Comparison of ENCODE assay signal across 8 cellular contexts in the genomic region with DNA sequence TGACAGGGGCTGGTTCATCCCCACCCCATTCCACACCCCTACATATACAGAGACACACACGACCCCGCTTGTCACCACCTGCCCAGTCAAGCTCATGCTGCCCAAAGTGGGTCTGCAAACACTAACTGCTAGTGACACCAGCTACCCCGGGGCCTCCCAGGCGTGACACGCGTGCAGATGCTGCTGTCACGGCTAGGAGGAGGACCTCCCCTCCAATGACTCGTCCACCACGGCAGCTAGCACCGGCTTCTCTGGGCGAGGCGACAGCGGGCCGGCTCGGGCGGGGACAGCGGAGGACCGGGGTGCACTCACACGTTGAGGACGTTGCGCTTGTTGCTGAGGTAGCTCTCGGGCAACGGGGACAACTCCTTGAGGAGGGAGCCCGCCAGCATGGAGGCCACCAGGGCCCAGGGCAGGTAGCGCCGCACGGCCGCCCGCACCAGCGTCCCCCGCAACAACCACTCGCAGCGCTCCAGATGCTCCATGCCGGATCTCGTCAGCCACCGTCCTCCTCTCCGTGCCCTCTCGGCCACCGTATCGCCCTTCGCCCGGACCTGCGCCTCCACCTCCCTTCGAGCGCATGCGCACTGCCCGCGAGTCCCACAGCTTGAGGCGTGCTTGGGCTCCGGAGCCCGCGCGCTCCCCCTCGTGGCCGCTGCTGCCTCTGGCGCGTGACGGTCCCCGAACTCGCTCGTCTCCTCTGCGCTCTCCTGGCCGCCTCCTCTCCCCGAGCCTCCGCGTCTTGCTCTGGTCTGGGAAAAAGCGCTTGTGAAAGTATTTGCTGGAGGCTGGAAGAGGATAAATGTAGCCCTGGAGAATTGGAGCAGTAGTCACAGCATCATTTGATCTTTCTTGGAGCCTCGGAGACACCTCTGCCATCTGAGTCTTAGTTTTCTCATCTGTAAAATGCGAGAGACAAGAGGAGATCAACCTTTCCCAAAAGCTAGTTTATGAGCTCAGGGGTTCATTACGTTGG. TPM values are rescaled to one million over a fixed set of nuclear protein-coding genes. Genes with fewer than 3 reads are reported as not detected.
DNase-seq lines count a peak whose midpoint lies in the region; ATAC-seq, FAIRE-seq and TF ChIP-seq lines count a peak whose summit lies in the region.

A gene with protein sequence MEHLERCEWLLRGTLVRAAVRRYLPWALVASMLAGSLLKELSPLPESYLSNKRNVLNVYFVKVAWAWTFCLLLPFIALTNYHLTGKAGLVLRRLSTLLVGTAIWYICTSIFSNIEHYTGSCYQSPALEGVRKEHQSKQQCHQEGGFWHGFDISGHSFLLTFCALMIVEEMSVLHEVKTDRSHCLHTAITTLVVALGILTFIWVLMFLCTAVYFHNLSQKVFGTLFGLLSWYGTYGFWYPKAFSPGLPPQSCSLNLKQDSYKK (minus strand): TSS at position 539 of the 976 bp plus-strand sequence. CDS start 54 bp downstream, at position 485.

- peak within 1 kb of the TSS; percentile 85 for H3K4me2 ChIP-seq in smooth muscle cell

- no peak for FAIRE-seq in bronchial epithelial cell (lab: Jason Lieb, UNC)

- no peaks in the 10 kb centered on the region for H3K9me3 ChIP-seq in WERI-Rb-1 (ENCODE audit: severe bottlenecking)
- no peaks in the 10 kb centered on the region for H3K9me3 ChIP-seq in smooth muscle cell (replicated peaks; ENCODE audit: low read depth)

- peaks cover 3% of the 10 kb centered on the region; the same call in 1 of the 2 replicates for H3K36me3 ChIP-seq in WERI-Rb-1
- H3K36me3 ChIP-seq in bronchial epithelial cell (ENCODE audit: control insufficient read depth, insufficient read depth, low read length), result no peaks in the 10 kb centered on the region
- H3K36me3 ChIP-seq in smooth muscle cell (ENCODE audit: low read depth), result no peaks in the 10 kb centered on the region

- TF ChIP-seq CTCF in WERI-Rb-1 (IDR thresholded peaks at IDR 0.05; ENCODE audit: low read depth, low read length) (peak; percentile 95), bronchial epithelial cell (IDR thresholded peaks at IDR 0.05; ENCODE audit: insufficient read depth, low read length, severe bottlenecking) (peak; percentile 99), smooth muscle cell (IDR thresholded peaks at IDR 0.05; ENCODE audit: borderline replicate concordance, insufficient read depth, poor library complexity, severe bottlenecking) (peak; percentile 94)

- peaks cover 3% of the 10 kb centered on the region for H3K27me3 ChIP-seq in WERI-Rb-1 (ENCODE audit: insufficient read depth, low read depth, severe bottlenecking)
- H3K27me3 ChIP-seq in bronchial epithelial cell (ENCODE audit: control insufficient read depth, insufficient read depth, low read length), result no peaks in the 10 kb centered on the region
- H3K27me3 ChIP-seq in smooth muscle cell (ENCODE audit: low read depth), result no peaks in the 10 kb centered on the region

- DNase-seq in AG08395 (ENCODE audit: low spot score) (peak; percentile 100), NCI-H2196 (lab: John Stamatoyannopoulos, UW; ENCODE audit: unreplicated experiment) (peak; percentile 97), WERI-Rb-1 (peak; percentile 98), bronchial epithelial cell (ENCODE audit: low read depth) (peak; percentile 86), iPS-NIHi7 (ENCODE audit: extremely low spot score) (peak; percentile 99), smooth muscle cell (lab: John Stamatoyannopoulos, UW; ENCODE audit: unreplicated experiment) (peak; percentile 92)

- H3K4me3 ChIP-seq in WERI-Rb-1 (ENCODE audit: low read depth, low read length) (peak within 1 kb of the TSS; percentile 82), bronchial epithelial cell (ENCODE audit: low read depth, low read length) (peak within 1 kb of the TSS; percentile 96), smooth muscle cell (peak within 1 kb of the TSS; percentile 70)

- H3K27ac ChIP-seq in WERI-Rb-1 (peak within 1 kb of the TSS; percentile 75), smooth muscle cell (ENCODE audit: low read depth) (peak within 1 kb of the TSS; percentile 17)

- WGBS in smooth muscle cell (ENCODE audit: low lambda C conversion rate), result 3% methylated on average over 58 of the region's 70 CpGs

- peak within 1 kb of the TSS; percentile 58 for H3K9ac ChIP-seq in smooth muscle cell (ENCODE audit: low read depth)

- H3K79me2 ChIP-seq in smooth muscle cell (ENCODE audit: low read depth), result peaks cover 5% of the 10 kb centered on the region

- peak; percentile 77 for ATAC-seq in GM18873 (IDR thresholded peaks at IDR 0.05; ENCODE audit: low FRiP score, unreplicated experiment)
- ATAC-seq in HG03135 (IDR thresholded peaks at IDR 0.05; ENCODE audit: unreplicated experiment), result peak; percentile 88

- no peaks in the 10 kb centered on the region for H4K20me1 ChIP-seq in smooth muscle cell (ENCODE audit: low read depth)

- H3F3A ChIP-seq in smooth muscle cell (ENCODE audit: low read depth), result no peaks in the 10 kb centered on the region

- H2AFZ ChIP-seq in smooth muscle cell (ENCODE audit: low read depth), result peak within 1 kb of the TSS; percentile 97

- H3K4me1 ChIP-seq in smooth muscle cell (ENCODE audit: low read depth), result peaks cover 8% of the 10 kb centered on the region

RNA-seq across cellular contexts. Expression of the gene that starts here (rescaled TPM):
- 4.5 and 7.9 TPM in 2 replicates for total RNA-seq in bronchial epithelial cell
- 2.7 and 3.3 TPM in 2 replicates for total RNA-seq in smooth muscle cell
- polyA plus RNA-seq in smooth muscle cell, result 2.7 and 3.3 TPM in 2 replicates

Comparison
In these comparisons a context has a peak if more than half of its experiments do, and no peak if none do; other contexts are left out.
1. Peak in every context shown above with its lines: DNase-seq, ATAC-seq, H3K4me3 ChIP-seq and H3K27ac ChIP-seq.